ENCODE assay signal across 1 cellular context in the genomic region with DNA sequence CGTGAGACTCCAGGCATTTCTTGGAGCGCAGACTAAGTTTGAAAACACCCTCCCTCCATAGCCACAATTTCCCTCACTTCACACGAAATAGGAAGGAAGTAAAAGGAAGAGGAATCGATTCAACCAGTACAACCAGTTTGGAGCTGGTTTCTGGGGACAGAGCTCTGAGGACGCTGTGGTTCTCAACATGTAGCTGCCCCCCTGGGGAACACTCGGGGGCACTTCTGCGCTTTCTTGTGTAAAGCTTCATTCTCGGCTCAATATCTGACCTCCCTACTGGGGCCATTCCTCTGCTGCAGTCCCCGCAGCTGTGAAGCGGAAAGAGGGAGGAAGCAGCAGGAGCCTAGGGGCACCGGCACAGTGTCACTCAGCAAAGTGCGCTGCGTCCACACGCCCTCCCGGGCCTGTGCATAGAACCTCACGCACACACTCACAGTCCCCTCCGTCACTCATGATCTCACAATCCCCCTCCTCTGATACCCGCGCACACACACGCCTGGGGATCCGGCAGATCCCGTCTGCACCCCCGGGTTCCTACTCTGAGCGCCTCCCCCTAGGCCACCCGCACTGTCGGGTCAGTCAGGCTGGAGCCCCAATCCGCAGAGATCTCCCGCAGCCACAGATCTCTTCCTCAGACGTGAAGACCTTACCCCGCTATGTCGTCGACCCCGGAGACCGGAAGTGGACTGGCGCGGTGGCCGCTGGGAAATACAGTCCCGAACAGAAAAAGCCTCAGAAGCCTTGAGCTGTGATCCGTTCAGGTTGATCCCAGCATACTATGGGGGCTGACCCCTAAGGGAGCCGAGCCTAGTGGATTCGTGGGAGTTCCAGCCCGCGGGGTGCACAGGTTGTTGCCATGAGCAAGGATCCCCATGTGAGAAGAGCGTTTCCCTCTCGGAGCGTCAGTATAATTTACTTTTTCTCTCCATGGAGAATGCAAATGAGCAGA.
A peak's percentile ranks its signal among the peaks of the same experiment; 100 is the strongest.
TF ChIP-seq lines count a peak whose summit lies in the region.

TSS of gene ZNF780A (minus strand) at position 688 of the 949 bp plus-strand sequence. CDS start 6,190 bp downstream, outside the sequence.

TF ChIP-seq in GM12878, 131 proteins besides CTCF, POLR2A, EP300 and RAD21 (continued from another document and continues in another):
- peak; percentile 42; the same call in 1 of the 2 replicates for TF ChIP-seq NKRF (conservative IDR thresholded peaks at IDR 0.05)
- 0 out of 2 replicates have a peak, but pooled peaks have one; percentile 40 for TF ChIP-seq ZNF687 (IDR thresholded peaks at IDR 0.05)
- TF ChIP-seq TCF3 (IDR thresholded peaks at IDR 0.05; ENCODE audit: borderline replicate concordance, insufficient read depth, low read depth, low read length), result no peak
- TF ChIP-seq, protein P1, sequence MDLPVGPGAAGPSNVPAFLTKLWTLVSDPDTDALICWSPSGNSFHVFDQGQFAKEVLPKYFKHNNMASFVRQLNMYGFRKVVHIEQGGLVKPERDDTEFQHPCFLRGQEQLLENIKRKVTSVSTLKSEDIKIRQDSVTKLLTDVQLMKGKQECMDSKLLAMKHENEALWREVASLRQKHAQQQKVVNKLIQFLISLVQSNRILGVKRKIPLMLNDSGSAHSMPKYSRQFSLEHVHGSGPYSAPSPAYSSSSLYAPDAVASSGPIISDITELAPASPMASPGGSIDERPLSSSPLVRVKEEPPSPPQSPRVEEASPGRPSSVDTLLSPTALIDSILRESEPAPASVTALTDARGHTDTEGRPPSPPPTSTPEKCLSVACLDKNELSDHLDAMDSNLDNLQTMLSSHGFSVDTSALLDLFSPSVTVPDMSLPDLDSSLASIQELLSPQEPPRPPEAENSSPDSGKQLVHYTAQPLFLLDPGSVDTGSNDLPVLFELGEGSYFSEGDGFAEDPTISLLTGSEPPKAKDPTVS (IDR thresholded peaks at IDR 0.05; ENCODE audit: low read depth, low read length), result no peak
- peak; percentile 80 for TF ChIP-seq ZBTB40 (IDR thresholded peaks at IDR 0.05; ENCODE audit: borderline replicate concordance)
- no peak for TF ChIP-seq MYC (IDR thresholded peaks at IDR 0.05; ENCODE audit: insufficient read depth, insufficient read length, insufficient replicate concordance, low read length, severe bottlenecking)
- TF ChIP-seq MYB (IDR thresholded peaks at IDR 0.05; ENCODE audit: borderline replicate concordance, low read depth, low read length), result no peak
- no peak for TF ChIP-seq MEF2A (IDR thresholded peaks at IDR 0.05; ENCODE audit: insufficient read depth, low read depth, low read length)
- no peak for TF ChIP-seq ZNF274 (IDR thresholded peaks at IDR 0.05; ENCODE audit: insufficient read depth, insufficient read length)
- TF ChIP-seq FOS (IDR thresholded peaks at IDR 0.05; ENCODE audit: borderline replicate concordance, extremely low read depth, insufficient read length), result no peak
- peak; percentile 82; the same call in 1 of the 2 replicates for TF ChIP-seq TAF1 (IDR thresholded peaks at IDR 0.05; ENCODE audit: borderline replicate concordance, low read depth, low read length)
- TF ChIP-seq BCL3 (IDR thresholded peaks at IDR 0.05; ENCODE audit: borderline replicate concordance, insufficient read depth, low read depth, low read length, poor library complexity, severe bottlenecking), result no peak
- TF ChIP-seq NR2C1 (IDR thresholded peaks at IDR 0.05), result peak; percentile 73
- TF ChIP-seq CBFB (IDR thresholded peaks at IDR 0.05; ENCODE audit: low read depth), result peak; percentile 69; the same call in 1 of the 2 replicates
- no peak for TF ChIP-seq EZH2 (IDR thresholded peaks at IDR 0.05; ENCODE audit: borderline replicate concordance, control insufficient read depth, low read depth, low read length)
- no peak for TF ChIP-seq ZZZ3 (IDR thresholded peaks at IDR 0.05; ENCODE audit: control insufficient read depth, insufficient read length, low read depth)
- TF ChIP-seq YBX1 (IDR thresholded peaks at IDR 0.05), result no peak
- no peak for TF ChIP-seq BCL11A (IDR thresholded peaks at IDR 0.05; ENCODE audit: low read depth, low read length)
- TF ChIP-seq, protein P2, sequence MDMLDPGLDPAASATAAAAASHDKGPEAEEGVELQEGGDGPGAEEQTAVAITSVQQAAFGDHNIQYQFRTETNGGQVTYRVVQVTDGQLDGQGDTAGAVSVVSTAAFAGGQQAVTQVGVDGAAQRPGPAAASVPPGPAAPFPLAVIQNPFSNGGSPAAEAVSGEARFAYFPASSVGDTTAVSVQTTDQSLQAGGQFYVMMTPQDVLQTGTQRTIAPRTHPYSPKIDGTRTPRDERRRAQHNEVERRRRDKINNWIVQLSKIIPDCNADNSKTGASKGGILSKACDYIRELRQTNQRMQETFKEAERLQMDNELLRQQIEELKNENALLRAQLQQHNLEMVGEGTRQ (IDR thresholded peaks at IDR 0.05; ENCODE audit: borderline replicate concordance, low read depth, low read length), result no peak
- peak; percentile 82 for TF ChIP-seq GABPA (IDR thresholded peaks at IDR 0.05; ENCODE audit: low read depth)
- no peak for TF ChIP-seq RBBP5 (conservative IDR thresholded peaks at IDR 0.05)
- TF ChIP-seq CREM (IDR thresholded peaks at IDR 0.05; ENCODE audit: low read depth), result peak; percentile 77
- no peak for TF ChIP-seq RB1 (IDR thresholded peaks at IDR 0.05; ENCODE audit: borderline replicate concordance)
- TF ChIP-seq RFX5 (IDR thresholded peaks at IDR 0.05; ENCODE audit: low read depth, low read length), result no peak
- no peak for TF ChIP-seq SMC3 (IDR thresholded peaks at IDR 0.05; ENCODE audit: borderline replicate concordance, low read length)
- no peak for TF ChIP-seq KDM1A (IDR thresholded peaks at IDR 0.05; ENCODE audit: borderline replicate concordance)
- TF ChIP-seq HDAC2 (IDR thresholded peaks at IDR 0.05), result no peak
- TF ChIP-seq, protein P3, sequence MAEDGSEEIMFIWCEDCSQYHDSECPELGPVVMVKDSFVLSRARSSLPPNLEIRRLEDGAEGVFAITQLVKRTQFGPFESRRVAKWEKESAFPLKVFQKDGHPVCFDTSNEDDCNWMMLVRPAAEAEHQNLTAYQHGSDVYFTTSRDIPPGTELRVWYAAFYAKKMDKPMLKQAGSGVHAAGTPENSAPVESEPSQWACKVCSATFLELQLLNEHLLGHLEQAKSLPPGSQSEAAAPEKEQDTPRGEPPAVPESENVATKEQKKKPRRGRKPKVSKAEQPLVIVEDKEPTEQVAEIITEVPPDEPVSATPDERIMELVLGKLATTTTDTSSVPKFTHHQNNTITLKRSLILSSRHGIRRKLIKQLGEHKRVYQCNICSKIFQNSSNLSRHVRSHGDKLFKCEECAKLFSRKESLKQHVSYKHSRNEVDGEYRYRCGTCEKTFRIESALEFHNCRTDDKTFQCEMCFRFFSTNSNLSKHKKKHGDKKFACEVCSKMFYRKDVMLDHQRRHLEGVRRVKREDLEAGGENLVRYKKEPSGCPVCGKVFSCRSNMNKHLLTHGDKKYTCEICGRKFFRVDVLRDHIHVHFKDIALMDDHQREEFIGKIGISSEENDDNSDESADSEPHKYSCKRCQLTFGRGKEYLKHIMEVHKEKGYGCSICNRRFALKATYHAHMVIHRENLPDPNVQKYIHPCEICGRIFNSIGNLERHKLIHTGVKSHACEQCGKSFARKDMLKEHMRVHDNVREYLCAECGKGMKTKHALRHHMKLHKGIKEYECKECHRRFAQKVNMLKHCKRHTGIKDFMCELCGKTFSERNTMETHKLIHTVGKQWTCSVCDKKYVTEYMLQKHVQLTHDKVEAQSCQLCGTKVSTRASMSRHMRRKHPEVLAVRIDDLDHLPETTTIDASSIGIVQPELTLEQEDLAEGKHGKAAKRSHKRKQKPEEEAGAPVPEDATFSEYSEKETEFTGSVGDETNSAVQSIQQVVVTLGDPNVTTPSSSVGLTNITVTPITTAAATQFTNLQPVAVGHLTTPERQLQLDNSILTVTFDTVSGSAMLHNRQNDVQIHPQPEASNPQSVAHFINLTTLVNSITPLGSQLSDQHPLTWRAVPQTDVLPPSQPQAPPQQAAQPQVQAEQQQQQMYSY (CRISPR knock-in tag; IDR thresholded peaks at IDR 0.05), result no peak
- TF ChIP-seq CHD4 (IDR thresholded peaks at IDR 0.05), result no peak
- TF ChIP-seq IKZF1 (conservative IDR thresholded peaks at IDR 0.05), result peak; percentile 86
- no peak for TF ChIP-seq BRCA1 (IDR thresholded peaks at IDR 0.05; ENCODE audit: low read depth, low read length)
- TF ChIP-seq SUZ12 (IDR thresholded peaks at IDR 0.05; ENCODE audit: unreplicated experiment), result no peak
- peak in 1 of 2 experiments; percentile 62; a peak in 2 of 4 replicates for TF ChIP-seq ETV6 (conservative IDR thresholded peaks at IDR 0.05 in 1 of 2, IDR thresholded peaks at IDR 0.05 in 1 of 2; ENCODE audit: borderline replicate concordance in 1 of 2, low read depth in 1 of 2)
